ENCODE assay signal across 20 cellular contexts in genomic region chr3:33173103-33173502, GRCh38. TPM values are rescaled to one million over a fixed set of nuclear protein-coding genes. Genes with fewer than 3 reads are reported as not detected.
DNase-seq lines count a peak whose midpoint lies in the region; ATAC-seq lines count a peak whose summit lies in the region.
"Had no signal": no experiment of that assay in that cellular context is flagged by ENCODE, and none has a peak within 500 bp of the region (broad histone marks: within the 10 kb centered on the region; RNA-seq: fewer than 3 reads in every experiment).

No MANE protein-coding gene starts in this region.

- no peak for ATAC-seq in HG03439 (IDR thresholded peaks at IDR 0.05; ENCODE audit: unreplicated experiment)
- no peak for ATAC-seq in HG02678 (IDR thresholded peaks at IDR 0.05; ENCODE audit: unreplicated experiment)
- ATAC-seq in GM18511 (IDR thresholded peaks at IDR 0.05; ENCODE audit: unreplicated experiment), result no peak
- ATAC-seq: activated CD8-positive, alpha-beta T cell treated with anti-CD3 and anti-CD28 coated beads, Interleukin-2, amount 10 ng/mL, durations not matched to agents 7 days and 5 days; GM23338; pancreas; sciatic nerve had no signal

- DNase-seq in DMS53 treated with DMSO at 0.1 percent for 48 hours (lab: John Stamatoyannopoulos, UW; ENCODE audit: unreplicated experiment) (peak; percentile 37), NCI-H1417 (lab: John Stamatoyannopoulos, UW) (peak; percentile 21 to 81 (median 45)), SHP77 treated with DMSO at 0.1 percent for 48 hours (lab: John Stamatoyannopoulos, UW) (peak; percentile 87), myocyte (ENCODE audit: low read depth) (peak; percentile 58)
- no peak for DNase-seq in stimulated activated naive CD4-positive, alpha-beta T cell treated with Interleukin-2 at 50 U/mL for 16 hours (lab: John Stamatoyannopoulos, UW)
- DNase-seq: activated CD4-positive, alpha-beta T cell treated with anti-CD3 and anti-CD28 coated beads for 1 hour; activated CD8-positive, alpha-beta T cell treated with anti-CD3 and anti-CD28 coated beads, Interleukin-2, amount 10 ng/mL, durations not matched to agents 7 days and 5 days; activated effector memory CD4-positive, alpha-beta T cell treated with Interleukin-2 at 50 U/mL for 16 hours; activated T-cell treated with anti-CD3 and anti-CD28 coated beads for 4 hours; HFFc6; NCI-H146; NCI-H446; pancreas; Peyer's patch had no signal

RNA-seq across cellular contexts. Expression of gene SUSD5, which starts 45.5 kb away (rescaled TPM):
- total RNA-seq in myocyte, result 8.9 and 10.1 TPM in 2 replicates
- polyA plus RNA-seq in myocyte (2012), result 7.7 TPM
- total RNA-seq: activated CD8-positive, alpha-beta T cell treated with anti-CD3 and anti-CD28 coated beads, Interleukin-2, amount 10 ng/mL, durations not matched to agents 7 days and 5 days; T-helper 1 cell treated with Interleukin-12 subunit alpha and Interleukin-12 subunit beta and Interleukin-4 antibody, amounts not matched to agents 30 ng/mL and 1 ng/mL, for 36 hours had no signal

RNA-seq across cellular contexts. Expression of gene CRTAP, which starts 59.3 kb away (rescaled TPM):
- total RNA-seq in myocyte, result 155 and 207 TPM in 2 replicates
- 240 TPM for polyA plus RNA-seq in myocyte (2012)
